Comparison of ENCODE assay signal across 8 cellular contexts in genomic region chr10:113704637-113705343, GRCh38. TPM values are rescaled to one million over a fixed set of nuclear protein-coding genes. Genes with fewer than 3 reads are reported as not detected.
DNase-seq lines count a peak whose midpoint lies in the region; ATAC-seq and TF ChIP-seq lines count a peak whose summit lies in the region.

No MANE protein-coding gene starts in this region.

- H3K27ac Mint-ChIP-seq in natural killer cell: no peak overlapping the region
- H3K27ac Mint-ChIP-seq in natural killer cell treated with Interleukin-12 subunit alpha and Interleukin-12 subunit beta and Interleukin-15 and Interleukin-18, amount 100 ng/mL, for 72 hours: no peak overlapping the region
- H3K27ac Mint-ChIP-seq in activated CD8-positive, alpha-beta T cell treated with anti-CD3 and anti-CD28 coated beads for 36 hours: no peak overlapping the region

- no peaks in the 10 kb centered on the region for H3K9me3 ChIP-seq in MG63
- H3K9me3 ChIP-seq in right atrium auricular region: no peaks in the 10 kb centered on the region

- ATAC-seq in natural killer cell: no peak
- ATAC-seq in natural killer cell treated with Interleukin-12 subunit alpha and Interleukin-12 subunit beta and Interleukin-15 and Interleukin-18, amount 100 ng/mL, for 72 hours: no peak
- ATAC-seq in activated CD8-positive, alpha-beta T cell treated with anti-CD3 and anti-CD28 coated beads for 36 hours: no peak
- ATAC-seq in stimulated activated naive CD8-positive, alpha-beta T cell treated with anti-CD3 and anti-CD28 coated beads, Interleukin-15, Interleukin-2, amounts not matched to agents 100 U/mL and 50 U/mL, for 24 hours: no peak

- CTCF ChIA-PET in activated CD8-positive, alpha-beta T cell treated with anti-CD3 and anti-CD28 coated beads for 36 hours (lab: Charles Lee): interaction anchor here (0.7 to 1.9 kb wide), 5 partner anchors 12 to 398 kb away, joined by 3 to 10 read pairs (median 5); no protein-coding TSS in a partner anchor

- H3K27ac ChIP-seq in right atrium auricular region: no peak overlapping the region

- H3K27me3 Mint-ChIP-seq in natural killer cell (ENCODE audit: low read depth in 2 of 2): no peaks in the 10 kb centered on the region
- no peaks in the 10 kb centered on the region for H3K27me3 Mint-ChIP-seq in natural killer cell treated with Interleukin-12 subunit alpha and Interleukin-12 subunit beta and Interleukin-15 and Interleukin-18, amount 100 ng/mL, for 72 hours
- no peaks in the 10 kb centered on the region for H3K27me3 Mint-ChIP-seq in activated CD8-positive, alpha-beta T cell treated with anti-CD3 and anti-CD28 coated beads for 36 hours

- H3K4me1 Mint-ChIP-seq in natural killer cell: peaks cover 27 to 40% of the 10 kb centered on the region in 2 donors
- peaks cover 17 to 31% of the 10 kb centered on the region in 2 donors for H3K4me1 Mint-ChIP-seq in natural killer cell treated with Interleukin-12 subunit alpha and Interleukin-12 subunit beta and Interleukin-15 and Interleukin-18, amount 100 ng/mL, for 72 hours (ENCODE audit: low read depth in 2 of 2)
- peaks cover 21% of the 10 kb centered on the region for H3K4me1 Mint-ChIP-seq in activated CD8-positive, alpha-beta T cell treated with anti-CD3 and anti-CD28 coated beads for 36 hours (ENCODE audit: low read depth)

- intact Hi-C loops in natural killer cell (cut with micrococcal nuclease): no loop called here
- intact Hi-C loops in activated CD8-positive, alpha-beta T cell treated with anti-CD3 and anti-CD28 coated beads for 36 hours (cut with micrococcal nuclease): loop anchor here (10.0 kb wide), 1 partner anchor 400 kb away; no protein-coding TSS in a partner anchor

- no peak overlapping the region for H3K4me3 Mint-ChIP-seq in natural killer cell
- no peak overlapping the region for H3K4me3 Mint-ChIP-seq in natural killer cell treated with Interleukin-12 subunit alpha and Interleukin-12 subunit beta and Interleukin-15 and Interleukin-18, amount 100 ng/mL, for 72 hours
- no peak overlapping the region for H3K4me3 Mint-ChIP-seq in activated CD8-positive, alpha-beta T cell treated with anti-CD3 and anti-CD28 coated beads for 36 hours

- H3K36me3 ChIP-seq in MG63 (peaks cover 3% of the 10 kb centered on the region; the same call in 1 of the 2 replicates), right atrium auricular region (no peaks in the 10 kb centered on the region)

- POLR2A ChIA-PET in activated CD8-positive, alpha-beta T cell treated with anti-CD3 and anti-CD28 coated beads for 36 hours (lab: Charles Lee): no interaction called here

- TF ChIP-seq CTCF in natural killer cell (IDR thresholded peaks at IDR 0.05): peak; percentile 33
- peak; percentile 66 for TF ChIP-seq CTCF in activated CD8-positive, alpha-beta T cell treated with anti-CD3 and anti-CD28 coated beads for 36 hours (IDR thresholded peaks at IDR 0.05)
- TF ChIP-seq CTCF in right atrium auricular region (IDR thresholded peaks at IDR 0.05): peak; percentile 45 to 70

- no peak overlapping the region for H3K4me3 ChIP-seq in MG63
- H3K4me3 ChIP-seq in right atrium auricular region: no peak overlapping the region

- no peaks in the 10 kb centered on the region for H3K9me3 Mint-ChIP-seq in natural killer cell
- H3K9me3 Mint-ChIP-seq in natural killer cell treated with Interleukin-12 subunit alpha and Interleukin-12 subunit beta and Interleukin-15 and Interleukin-18, amount 100 ng/mL, for 72 hours: no peaks in the 10 kb centered on the region
- H3K9me3 Mint-ChIP-seq in activated CD8-positive, alpha-beta T cell treated with anti-CD3 and anti-CD28 coated beads for 36 hours: no peaks in the 10 kb centered on the region

- DNase-seq in natural killer cell: no peak
- no peak for DNase-seq in natural killer cell treated with Interleukin-12 subunit alpha and Interleukin-12 subunit beta and Interleukin-15 and Interleukin-18, amount 100 ng/mL, for 72 hours (ENCODE audit: low spot score)
- peak; percentile 4 for DNase-seq in MG63
- DNase-seq in activated CD8-positive, alpha-beta T cell treated with anti-CD3 and anti-CD28 coated beads for 36 hours: peak; percentile 36
- DNase-seq in right atrium auricular region (ENCODE audit: low spot score): no peak
- peak; percentile 25 for DNase-seq in stimulated activated naive CD8-positive, alpha-beta T cell treated with anti-CD3 and anti-CD28 coated beads, Interleukin-15, Interleukin-2, amounts not matched to agents 100 U/mL and 50 U/mL, for 24 hours
- no peak for DNase-seq in stimulated activated CD8-positive, alpha-beta memory T cell treated with anti-CD3 and anti-CD28 coated beads, Interleukin-4, amount 100 ng/mL, for 48 hours
- DNase-seq in activated gamma-delta T cell (lab: John Stamatoyannopoulos, UW): no peak

- no peaks in the 10 kb centered on the region for H3K36me3 Mint-ChIP-seq in natural killer cell
- peaks cover 10% of the 10 kb centered on the region for H3K36me3 Mint-ChIP-seq in natural killer cell treated with Interleukin-12 subunit alpha and Interleukin-12 subunit beta and Interleukin-15 and Interleukin-18, amount 100 ng/mL, for 72 hours
- H3K36me3 Mint-ChIP-seq in activated CD8-positive, alpha-beta T cell treated with anti-CD3 and anti-CD28 coated beads for 36 hours (ENCODE audit: low read depth): peaks cover 11% of the 10 kb centered on the region

- peaks cover 0 to 23% of the 10 kb centered on the region in 2 donors for H3K4me1 ChIP-seq in right atrium auricular region

- no peaks in the 10 kb centered on the region for H3K27me3 ChIP-seq in MG63
- no peaks in the 10 kb centered on the region for H3K27me3 ChIP-seq in right atrium auricular region

RNA-seq across cellular contexts. Expression of gene CASP7, which starts 25.1 kb away (rescaled TPM):
- total RNA-seq in natural killer cell (10 to 100 TPM; 13.4 to 20.0 (median 14.9) TPM), right atrium auricular region (1 to 10 TPM; 7.2 to 9.5 TPM)
- total RNA-seq in natural killer cell treated with Interleukin-12 subunit alpha and Interleukin-12 subunit beta and Interleukin-15 and Interleukin-18, amount 100 ng/mL, for 72 hours: 10 to 100 TPM; 31.2 to 45.8 TPM
- 30.7 and 48.5 TPM in 2 replicates for total RNA-seq in MG63 (2014; rRNA removed; shearing (Covaris generic); ENCODE audit: low replicate concordance)
- 10 to 100 TPM; 23.7 to 24.2 TPM for total RNA-seq in activated CD8-positive, alpha-beta T cell treated with anti-CD3 and anti-CD28 coated beads for 36 hours

RNA-seq across cellular contexts. Expression of gene NRAP, which starts 40.9 kb away (rescaled TPM):
- not detected for total RNA-seq in natural killer cell
- total RNA-seq in natural killer cell treated with Interleukin-12 subunit alpha and Interleukin-12 subunit beta and Interleukin-15 and Interleukin-18, amount 100 ng/mL, for 72 hours: not detected
- total RNA-seq in MG63 (2014; rRNA removed; shearing (Covaris generic); ENCODE audit: low replicate concordance): not detected in 2 replicates
- total RNA-seq in activated CD8-positive, alpha-beta T cell treated with anti-CD3 and anti-CD28 coated beads for 36 hours: not detected
- 100 to 1,000 TPM; 229 to 610 TPM for total RNA-seq in right atrium auricular region

RNA-seq across cellular contexts. Expression of gene PLEKHS1, which starts 46.7 kb away (rescaled TPM):
- total RNA-seq in natural killer cell (under 1 TPM; 0.14 to 0.90 (median 0.23) TPM), right atrium auricular region (not detected)
- under 1 TPM; 0.12 to 0.81 TPM for total RNA-seq in natural killer cell treated with Interleukin-12 subunit alpha and Interleukin-12 subunit beta and Interleukin-15 and Interleukin-18, amount 100 ng/mL, for 72 hours
- total RNA-seq in MG63 (2014; rRNA removed; shearing (Covaris generic); ENCODE audit: low replicate concordance): not detected in 2 replicates
- not detected for total RNA-seq in activated CD8-positive, alpha-beta T cell treated with anti-CD3 and anti-CD28 coated beads for 36 hours

Comparison
In these comparisons a context has a peak if more than half of its experiments do, and no peak if none do; other contexts are left out.
1. DNase-seq: peak in MG63 (single experiment), activated CD8-positive, alpha-beta T cell treated with anti-CD3 and anti-CD28 coated beads for 36 hours (single experiment) and stimulated activated naive CD8-positive, alpha-beta T cell treated with anti-CD3 and anti-CD28 coated beads, Interleukin-15, Interleukin-2, amounts not matched to agents 100 U/mL and 50 U/mL, for 24 hours (single experiment); none in natural killer cell (single experiment), natural killer cell treated with Interleukin-12 subunit alpha and Interleukin-12 subunit beta and Interleukin-15 and Interleukin-18, amount 100 ng/mL, for 72 hours (single experiment), right atrium auricular region (single experiment), stimulated activated CD8-positive, alpha-beta memory T cell treated with anti-CD3 and anti-CD28 coated beads, Interleukin-4, amount 100 ng/mL, for 48 hours (single experiment) and activated gamma-delta T cell (single experiment).
2. RNA of gene NRAP, which starts 40.9 kb away (total RNA-seq): 229 to 610 TPM in right atrium auricular region; not detected in activated CD8-positive, alpha-beta T cell treated with anti-CD3 and anti-CD28 coated beads for 36 hours, not detected in natural killer cell, not detected in natural killer cell treated with Interleukin-12 subunit alpha and Interleukin-12 subunit beta and Interleukin-15 and Interleukin-18, amount 100 ng/mL, for 72 hours and not detected in MG63; every median in the first group is over 100 times any median in the second.
3. Peak in every context shown above with its lines, with median percentiles within 50 percentile points of each other: CTCF ChIP-seq.